8 cellular contexts compared by ENCODE assay signal in the genomic region with DNA sequence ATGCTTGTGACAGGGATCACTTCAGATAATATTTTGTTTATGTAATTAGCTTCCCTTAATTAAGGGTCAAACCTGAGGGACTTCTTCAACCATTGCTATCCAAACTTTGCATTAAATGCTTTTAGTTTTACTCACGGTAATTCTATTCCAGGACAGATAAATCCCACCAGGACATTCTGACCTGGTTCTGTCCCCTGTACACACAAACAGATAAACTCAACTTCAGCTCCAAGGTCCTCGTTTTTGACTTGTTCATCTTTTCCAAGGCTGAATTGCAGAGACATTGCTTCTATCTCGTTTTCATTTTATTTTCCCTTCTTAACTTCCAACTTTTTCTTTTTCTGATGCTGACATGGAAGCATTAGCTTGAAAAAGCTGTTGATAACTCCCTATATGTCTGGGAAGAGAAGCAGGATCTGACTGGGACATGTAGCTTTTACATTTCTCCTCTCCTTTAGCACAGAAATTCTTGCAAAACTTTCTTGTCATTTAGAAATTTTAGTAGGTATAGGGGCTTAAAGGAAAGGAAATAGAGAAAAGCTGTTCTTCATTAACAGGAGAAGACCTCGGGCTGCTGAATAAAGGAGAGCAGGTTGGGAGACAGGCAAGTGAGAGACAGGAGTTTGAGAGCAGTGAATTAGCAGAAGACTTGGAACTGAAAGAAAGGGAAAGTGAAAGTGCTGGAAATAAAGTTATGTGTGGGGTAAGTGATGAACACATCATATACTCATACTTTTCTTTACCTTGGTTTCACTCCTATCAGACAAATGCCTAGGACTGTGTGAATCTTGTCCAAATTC.
DNase-seq lines count a peak whose midpoint lies in the region; ATAC-seq and TF ChIP-seq lines count a peak whose summit lies in the region.

No MANE protein-coding gene starts in this region.

- H4K20me1 ChIP-seq in neural progenitor cell (ENCODE audit: low read depth), result no peaks in the 10 kb centered on the region

- H3K4me2 ChIP-seq in neural progenitor cell, result no peak overlapping the region

- WGBS in sigmoid colon, 2 donors, result 30 to 41% methylated on average over 4 of the region's 4 CpGs

- H3K4me3 Mint-ChIP-seq in neural progenitor cell, result no peak overlapping the region

- no peak overlapping the region for H3K27ac Mint-ChIP-seq in neural progenitor cell

- no peaks in the 10 kb centered on the region for H3K9me3 Mint-ChIP-seq in neural progenitor cell

- no peaks in the 10 kb centered on the region for H3K36me3 Mint-ChIP-seq in neural progenitor cell

- ATAC-seq in GM18498 (IDR thresholded peaks at IDR 0.05; ENCODE audit: unreplicated experiment) (peak; percentile 78), HG02884 (IDR thresholded peaks at IDR 0.05; ENCODE audit: unreplicated experiment) (peak; percentile 89)

- no peak for TF ChIP-seq POLR2A in sigmoid colon (IDR thresholded peaks at IDR 0.05)

- H3K4me1 Mint-ChIP-seq in neural progenitor cell, result peaks cover 22% of the 10 kb centered on the region

- peak overlapping the region; percentile 56 for H3K9ac ChIP-seq in SK-N-MC (ENCODE audit: insufficient read length)
- no peak overlapping the region for H3K9ac ChIP-seq in neural progenitor cell

- H3K4me3 ChIP-seq in SK-N-MC (peak overlapping the region; percentile 49), fibroblast of mammary gland (ENCODE audit: control insufficient read depth, low read depth, low read length) (no peak overlapping the region), sigmoid colon (peak overlapping the region in 3 of 4 donors; percentile 25 to 38 (median 34)), neural progenitor cell (no peak overlapping the region)

- TF ChIP-seq CTCF in fibroblast of mammary gland (conservative IDR thresholded peaks at IDR 0.05; ENCODE audit: control insufficient read depth, insufficient read depth, low read depth, low read length), result no peak
- TF ChIP-seq CTCF in sigmoid colon (IDR thresholded peaks at IDR 0.05), result no peak
- no peak for TF ChIP-seq CTCF in neural progenitor cell (IDR thresholded peaks at IDR 0.05)

- H3K36me3 ChIP-seq in SK-N-MC (ENCODE audit: insufficient read depth, low read length) (no peaks in the 10 kb centered on the region), sigmoid colon (no peaks in the 10 kb centered on the region), neural progenitor cell (no peaks in the 10 kb centered on the region)

- intact Hi-C loops in sigmoid colon (cut with DNase I), result no loop called here

- no peaks in the 10 kb centered on the region for H3K27me3 ChIP-seq in sigmoid colon
- no peaks in the 10 kb centered on the region for H3K27me3 ChIP-seq in neural progenitor cell

- H3K79me2 ChIP-seq in neural progenitor cell (ENCODE audit: low read depth), result no peaks in the 10 kb centered on the region

- H3K4me1 ChIP-seq in sigmoid colon, result peaks cover 0 to 17% (median 14%) of the 10 kb centered on the region in 4 donors
- H3K4me1 ChIP-seq in neural progenitor cell, result peaks cover 15% of the 10 kb centered on the region

- no peaks in the 10 kb centered on the region for H3F3A ChIP-seq in neural progenitor cell (ENCODE audit: low read depth)

- H2AFZ ChIP-seq in neural progenitor cell (replicated peaks), result no peak overlapping the region

- no peak overlapping the region for H3K27ac ChIP-seq in SK-N-MC
- H3K27ac ChIP-seq in sigmoid colon, result peak overlapping the region in 3 of 4 donors; percentile 56 to 65 (median 63)
- H3K27ac ChIP-seq in neural progenitor cell, result no peak overlapping the region

- DNase-seq in SK-N-MC (ENCODE audit: low read depth, low spot score), result no peak
- DNase-seq in fibroblast of mammary gland (ENCODE audit: low read depth), result peak; percentile 44
- no peak for DNase-seq in sigmoid colon
- no peak for DNase-seq in NCI-H82 (lab: John Stamatoyannopoulos, UW)
- no peak for DNase-seq in ecto neural progenitor cell (ENCODE audit: low spot score)
- DNase-seq in neural progenitor cell (ENCODE audit: low spot score), result no peak

- TF ChIP-seq EP300 in sigmoid colon (IDR thresholded peaks at IDR 0.05), result no peak

- H3K9me3 ChIP-seq in SK-N-MC (ENCODE audit: low read depth, low read length), result no peaks in the 10 kb centered on the region
- H3K9me3 ChIP-seq in sigmoid colon, result no peaks in the 10 kb centered on the region
- H3K9me3 ChIP-seq in neural progenitor cell (ENCODE audit: low read depth), result no peaks in the 10 kb centered on the region

- peaks cover 2% of the 10 kb centered on the region for H3K27me3 Mint-ChIP-seq in neural progenitor cell (ENCODE audit: insufficient read depth, low read depth)

Comparison
In these comparisons a context has a peak if more than half of its experiments do, and no peak if none do; other contexts are left out.
1. H3K27ac ChIP-seq: peak in sigmoid colon (3 of 4); none in SK-N-MC (single experiment) and neural progenitor cell (single experiment).
2. H3K4me3 ChIP-seq: peak in SK-N-MC (single experiment) and sigmoid colon (3 of 4); none in fibroblast of mammary gland (single experiment) and neural progenitor cell (single experiment).